Comparison of ENCODE assay signal across 18 cellular contexts in the genomic region with DNA sequence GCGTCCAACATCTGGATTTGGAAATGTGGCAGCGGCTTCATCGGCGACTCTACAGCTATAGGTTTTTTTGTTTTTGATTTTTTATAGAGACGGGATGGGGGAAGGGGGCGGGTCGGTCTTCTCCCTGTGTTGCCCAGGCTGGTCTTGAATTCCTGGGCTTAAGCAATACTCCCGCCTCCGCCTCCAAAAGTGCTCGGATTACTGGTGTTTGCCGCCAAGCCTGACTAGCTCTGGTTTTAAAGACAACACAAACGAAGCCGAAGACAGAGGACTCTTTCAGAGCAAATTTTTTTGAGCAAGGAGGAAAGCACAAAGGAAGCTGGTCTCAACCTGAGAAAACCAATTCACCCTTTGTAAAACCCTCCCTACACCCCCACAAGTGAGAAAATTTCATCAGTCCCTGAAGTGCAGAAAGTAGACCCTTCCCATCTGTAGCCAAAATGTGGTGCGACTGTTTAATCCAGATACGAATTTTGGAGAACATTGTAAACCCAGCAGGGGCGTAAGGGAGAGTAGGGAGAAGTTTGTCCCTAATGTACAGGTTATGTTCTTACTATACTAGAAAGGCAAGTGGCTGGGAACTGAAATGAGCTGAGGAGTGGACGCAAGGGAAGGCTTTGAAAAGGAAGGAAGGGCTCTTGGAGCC.
DNase-seq lines count a peak whose midpoint lies in the region; ATAC-seq, FAIRE-seq and TF ChIP-seq lines count a peak whose summit lies in the region.
"Had no signal": no experiment of that assay in that cellular context is flagged by ENCODE, and none has a peak within 500 bp of the region (broad histone marks: within the 10 kb centered on the region; RNA-seq: fewer than 3 reads in every experiment).

No MANE protein-coding gene starts in this region.

- no TSS peak for BruUV-seq in GM12878 (replicated peaks; lab: Mats Ljungman, UMichigan)

- no peak for TF ChIP-seq POLR2A in GM12878 (IDR thresholded peaks at IDR 0.05; ENCODE audit: low read depth, low read length)
- no peak for TF ChIP-seq POLR2A in body of pancreas (IDR thresholded peaks at IDR 0.05)

- TF ChIP-seq RAD21 in GM12878 (IDR thresholded peaks at IDR 0.05; ENCODE audit: insufficient read depth, low read depth, low read length), result no peak

- H3K36me3 ChIP-seq in GM12878 (ENCODE audit: control insufficient read depth in 2 of 2, insufficient read depth in 2 of 2, low read length in 1 of 2) (no peaks in the 10 kb centered on the region), keratinocyte (ENCODE audit: control insufficient read depth in 2 of 2, extremely low read depth in 1 of 2, insufficient read depth in 2 of 2, low read length in 2 of 2) (no peaks in the 10 kb centered on the region), body of pancreas (replicated peaks in 1 of 2; ENCODE audit: insufficient read depth in 1 of 2, low read depth in 2 of 2) (no peaks in the 10 kb centered on the region)
- H3K36me3 ChIP-seq: left ventricle myocardium inferior, sigmoid colon had no signal

- peaks cover 43% of the 10 kb centered on the region for H3K27me3 Mint-ChIP-seq in HFFc6 (ENCODE audit: insufficient read depth)

- POLR2A ChIA-PET in GM12878 (lab: Charles Lee), result no interaction called here

- peaks cover 44% of the 10 kb centered on the region for H3K4me1 Mint-ChIP-seq in HFFc6 (ENCODE audit: low read depth)
- H3K4me1 Mint-ChIP-seq: central memory CD8-positive, alpha-beta T cell had no signal

- H3K27ac ChIP-seq in GM12878 (ENCODE audit: control insufficient read depth, insufficient read depth) (no peak overlapping the region), keratinocyte (ENCODE audit: control insufficient read depth, insufficient read depth, low read length) (no peak overlapping the region), body of pancreas (no peak overlapping the region)
- H3K27ac ChIP-seq: 22Rv1, left ventricle myocardium inferior, RWPE1, sigmoid colon had no signal

- H3K4me2 ChIP-seq in GM12878 (ENCODE audit: control insufficient read depth, insufficient read depth), result peak overlapping the region; percentile 74
- peak overlapping the region; percentile 19 for H3K4me2 ChIP-seq in keratinocyte (ENCODE audit: control insufficient read depth, extremely low read depth, insufficient read depth, low read depth, low read length)

- H3K36me3 Mint-ChIP-seq in HFFc6 (ENCODE audit: low read depth), result no peaks in the 10 kb centered on the region; the same call in 1 of the 2 replicates

- intact Hi-C loops in GM12878 (cut with micrococcal nuclease; ENCODE audit: unreplicated experiment), result no loop called here
- intact Hi-C loops in body of pancreas (cut with DNase I), result no loop called here

- H3K4me3 Mint-ChIP-seq in HFFc6, result peak overlapping the region; percentile 57
- H3K4me3 Mint-ChIP-seq: activated naive CD4-positive, alpha-beta T cell treated with anti-CD3 and anti-CD28 coated beads for 36 hours; central memory CD8-positive, alpha-beta T cell had no signal

- H3K79me2 ChIP-seq in GM12878 (ENCODE audit: control insufficient read depth, insufficient read depth, low read length) (no peaks in the 10 kb centered on the region), keratinocyte (ENCODE audit: control insufficient read depth, insufficient read depth, low read length) (no peaks in the 10 kb centered on the region)

- no peaks in the 10 kb centered on the region for H3K9me3 Mint-ChIP-seq in HFFc6

- no peak for TF ChIP-seq EP300 in GM12878 (IDR thresholded peaks at IDR 0.05; ENCODE audit: borderline replicate concordance in 1 of 2, control insufficient read depth in 1 of 2, low read depth in 2 of 2, low read length in 2 of 2)

- H2AFZ ChIP-seq in GM12878 (ENCODE audit: control insufficient read depth, low read depth, low read length) (peak overlapping the region; percentile 60), keratinocyte (ENCODE audit: control insufficient read depth, low read length) (peak overlapping the region; percentile 52)

- H3K4me1 ChIP-seq in GM12878 (ENCODE audit: control insufficient read depth, insufficient read depth, low read length) (no peaks in the 10 kb centered on the region), keratinocyte (ENCODE audit: control insufficient read depth, extremely low read depth, insufficient read depth, low read length) (peaks cover 8% of the 10 kb centered on the region), body of pancreas (no peaks in the 10 kb centered on the region)
- H3K4me1 ChIP-seq: left ventricle myocardium inferior, sigmoid colon had no signal

- H3K27ac Mint-ChIP-seq in HFFc6, result no peak overlapping the region
- H3K27ac Mint-ChIP-seq: activated naive CD4-positive, alpha-beta T cell treated with anti-CD3 and anti-CD28 coated beads for 36 hours had no signal

- H3K9me1 ChIP-seq in keratinocyte (ENCODE audit: control insufficient read depth, extremely low read depth, insufficient read depth, low read length), result no peaks in the 10 kb centered on the region

- dilution Hi-C loops in keratinocyte (cut with MboI; ENCODE audit: extremely low pct_ligation_motif_present, low sequenced_read_pairs), result no loop called here

- H3K27me3 ChIP-seq in GM12878 (replicated peaks in 1 of 2; ENCODE audit: control insufficient read depth in 2 of 2, insufficient read depth in 2 of 2, low read length in 1 of 2) (peaks cover 0 to 5% of the 10 kb centered on the region in 2 experiments; a peak in 2 of 4 replicates), keratinocyte (ENCODE audit: control insufficient read depth, extremely low read depth, insufficient read depth, low read length) (peaks cover 32% of the 10 kb centered on the region), body of pancreas (peaks cover 0 to 10% of the 10 kb centered on the region in 2 donors)

- FAIRE-seq in GM12878 (lab: Jason Lieb, UNC), result no peak
- no peak for FAIRE-seq in keratinocyte (lab: Jason Lieb, UNC)
- FAIRE-seq: H54 had no signal

- RAD21 ChIA-PET in GM12878 (lab: Charles Lee; ENCODE audit: unreplicated experiment), result no interaction called here

- H3K4me3 ChIP-seq in GM12878, result no peak overlapping the region
- H3K4me3 ChIP-seq in keratinocyte (ENCODE audit: control insufficient read depth in 2 of 3, extremely low read depth in 1 of 3, insufficient read depth in 2 of 3, low read depth in 1 of 3, low read length in 3 of 3), result peak overlapping the region in 1 of 3 experiments; percentile 1
- no peak overlapping the region for H3K4me3 ChIP-seq in body of pancreas
- H3K4me3 ChIP-seq: left ventricle myocardium inferior, sigmoid colon had no signal

- no peak for TF ChIP-seq CTCF in HFFc6 (IDR thresholded peaks at IDR 0.05)
- no peak for TF ChIP-seq CTCF in GM12878 (IDR thresholded peaks at IDR 0.05 in 2 of 3, conservative IDR thresholded peaks at IDR 0.05 in 1 of 3; ENCODE audit: control insufficient read depth in 2 of 3, extremely low read depth in 1 of 3, insufficient read depth in 1 of 3, low read depth in 3 of 3, low read length in 3 of 3)
- no peak for TF ChIP-seq CTCF in keratinocyte (optimal IDR thresholded peaks at IDR 0.05 in 1 of 3, IDR thresholded peaks at IDR 0.05 in 1 of 3, conservative IDR thresholded peaks at IDR 0.05 in 1 of 3; ENCODE audit: extremely low read depth in 1 of 3, insufficient read depth in 2 of 3, low read length in 3 of 3)
- TF ChIP-seq CTCF in body of pancreas (IDR thresholded peaks at IDR 0.05), result no peak

- DNase-seq in DMS 273 (lab: John Stamatoyannopoulos, UW; ENCODE audit: unreplicated experiment) (peak; percentile 51), DMS 273 treated with DMSO at 0.1 percent for 48 hours (lab: John Stamatoyannopoulos, UW) (no peak), HFFc6 (no peak), GM12878 (ENCODE audit: low read depth, low spot score) (no peak), keratinocyte (ENCODE audit: low read depth, low spot score) (no peak), body of pancreas (no peak), SHP77 treated with DMSO at 0.1 percent for 48 hours (lab: John Stamatoyannopoulos, UW) (no peak), NCI-H1436 (lab: John Stamatoyannopoulos, UW) (no peak)
- DNase-seq: activated naive CD4-positive, alpha-beta T cell treated with anti-CD3 and anti-CD28 coated beads for 36 hours; left ventricle myocardium inferior; NCI-H2029 treated with DMSO at 0.1 percent for 48 hours; NCI-H526 treated with DMSO at 0.1 percent for 48 hours; sigmoid colon; stimulated activated CD4-positive, alpha-beta T cell treated with anti-CD3 and anti-CD28 coated beads, Interleukin-4, amount 100 ng/mL, for 24 hours had no signal

- ATAC-seq in GM12878 (no peak), body of pancreas (no peak)

- CTCF ChIA-PET in GM12878 (lab: Yijun Ruan, JAX), result no interaction called here

- in situ Hi-C loops in GM12878 (cut with MboI), result no loop called here

- 15% methylated on average over 17 of the region's 17 CpGs for WGBS in GM12878 (ENCODE audit: insufficient coverage, insufficient replicate concordance, low lambda C conversion rate, missing lambda C conversion rate)
- WGBS in body of pancreas, 2 donors, result 4 to 10% methylated on average over 17 of the region's 17 CpGs

- H4K20me1 ChIP-seq in GM12878 (ENCODE audit: control insufficient read depth, insufficient read depth) (no peaks in the 10 kb centered on the region), keratinocyte (ENCODE audit: control insufficient read depth, extremely low read depth, insufficient read depth, low read length) (no peaks in the 10 kb centered on the region)

- SMC1A ChIA-PET in GM12878 (lab: Charles Lee; ENCODE audit: uncharacterized antibody, unreplicated experiment), result interaction anchor here (0.9 kb wide), 1 partner anchor 9 kb away, joined by 4 read pairs; no protein-coding TSS in a partner anchor

- H3K9ac ChIP-seq in GM12878 (ENCODE audit: control insufficient read depth, insufficient read depth, low read length) (no peak overlapping the region), keratinocyte (ENCODE audit: control insufficient read depth, extremely low read depth, insufficient read depth, low read length) (no peak overlapping the region)

- H3K9me3 ChIP-seq in GM12878 (replicated peaks; ENCODE audit: control insufficient read depth, insufficient read depth, low read length), result no peaks in the 10 kb centered on the region; the same call in 1 of the 3 replicates
- no peaks in the 10 kb centered on the region for H3K9me3 ChIP-seq in keratinocyte (ENCODE audit: control insufficient read depth, low read depth, low read length)
- no peaks in the 10 kb centered on the region for H3K9me3 ChIP-seq in body of pancreas

TF ChIP-seq in GM12878, 131 proteins besides CTCF, POLR2A, EP300 and RAD21 (continues in another document):
- TF ChIP-seq, protein P1, sequence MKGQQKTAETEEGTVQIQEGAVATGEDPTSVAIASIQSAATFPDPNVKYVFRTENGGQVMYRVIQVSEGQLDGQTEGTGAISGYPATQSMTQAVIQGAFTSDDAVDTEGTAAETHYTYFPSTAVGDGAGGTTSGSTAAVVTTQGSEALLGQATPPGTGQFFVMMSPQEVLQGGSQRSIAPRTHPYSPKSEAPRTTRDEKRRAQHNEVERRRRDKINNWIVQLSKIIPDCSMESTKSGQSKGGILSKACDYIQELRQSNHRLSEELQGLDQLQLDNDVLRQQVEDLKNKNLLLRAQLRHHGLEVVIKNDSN (IDR thresholded peaks at IDR 0.05; ENCODE audit: borderline replicate concordance, extremely low read length, insufficient read depth, low read depth, low read length), result no peak
- TF ChIP-seq JUNB (IDR thresholded peaks at IDR 0.05) (no peak), DPF2 (IDR thresholded peaks at IDR 0.05) (no peak), TARDBP (IDR thresholded peaks at IDR 0.05; ENCODE audit: borderline replicate concordance) (no peak), RFX5 (IDR thresholded peaks at IDR 0.05; ENCODE audit: low read depth, low read length) (no peak)
